ENCODE assay signal across 8 cellular contexts in the genomic region with DNA sequence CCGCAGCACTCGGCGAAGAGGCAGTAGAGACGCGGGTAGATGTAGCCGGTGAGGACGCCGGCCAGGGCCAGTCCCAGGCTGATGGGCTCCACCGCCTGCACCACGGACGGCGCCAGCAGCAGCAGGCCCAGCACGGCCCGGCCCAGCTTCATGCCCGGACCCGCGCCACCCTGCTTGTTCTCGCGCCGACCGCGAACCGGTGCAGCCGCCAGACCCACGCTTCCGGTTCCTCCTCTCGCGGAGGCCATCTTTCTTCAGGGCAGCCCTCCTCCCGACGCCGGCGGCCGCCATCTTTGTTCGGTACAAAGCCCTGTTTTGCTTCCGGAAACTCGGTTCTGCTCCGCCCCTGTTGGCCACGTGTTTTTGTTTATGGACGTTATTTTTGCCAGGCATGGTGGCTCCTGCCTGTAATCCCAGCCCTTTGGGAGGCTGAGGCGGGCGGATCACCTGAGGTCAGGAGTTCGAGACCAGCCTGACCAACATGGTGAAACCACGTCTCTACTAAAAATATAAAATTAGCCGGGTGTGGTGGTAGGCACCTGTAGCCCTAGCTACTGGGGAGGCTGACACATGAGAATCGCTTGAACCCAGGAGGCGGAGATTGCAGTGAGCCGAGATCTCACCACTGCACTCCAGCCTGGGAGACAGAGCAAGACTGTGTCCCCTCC. TPM values are rescaled to one million over a fixed set of nuclear protein-coding genes. Genes with fewer than 3 reads are reported as not detected.
DNase-seq lines count a peak whose midpoint lies in the region; ATAC-seq, FAIRE-seq and TF ChIP-seq lines count a peak whose summit lies in the region.

Gene TOR1A, minus strand, starts transcription at position 203 of the 668 bp plus-strand sequence. Its CDS starts 51 bp downstream, at position 152.

- H3K4me1 ChIP-seq in HUES64 (ENCODE audit: insufficient read depth, low read length) (peaks cover 4% of the 10 kb centered on the region; the same call in 1 of the 2 replicates), OCI-LY1 (ENCODE audit: insufficient read depth, low read length, severe bottlenecking) (peaks cover 8% of the 10 kb centered on the region), endothelial cell of umbilical vein (ENCODE audit: control insufficient read depth, extremely low read depth, insufficient read depth, low read length) (peaks cover 7% of the 10 kb centered on the region)

- dilution Hi-C loops in endothelial cell of umbilical vein (cut with MboI; ENCODE audit: extremely low pct_ligation_motif_present, low sequenced_read_pairs) = no loop called here

- no peak for TF ChIP-seq CTCF in OCI-LY1 (IDR thresholded peaks at IDR 0.05; ENCODE audit: low read length)
- no peak for TF ChIP-seq CTCF in endothelial cell of umbilical vein (IDR thresholded peaks at IDR 0.05; ENCODE audit: extremely low read depth in 1 of 2, insufficient read depth in 1 of 2, low read depth in 1 of 2, low read length in 2 of 2)

- H4K20me1 ChIP-seq in OCI-LY1 (ENCODE audit: insufficient read depth, low read length) (no peaks in the 10 kb centered on the region), endothelial cell of umbilical vein (replicated peaks; ENCODE audit: control insufficient read depth, extremely low read depth, insufficient read depth, low read length) (no peaks in the 10 kb centered on the region)

- peak; percentile 97 for FAIRE-seq in endothelial cell of umbilical vein (lab: Jason Lieb, UNC)

- H3K27me3 ChIP-seq in HUES64 (ENCODE audit: insufficient read depth, low read length) (no peaks in the 10 kb centered on the region), OCI-LY1 (ENCODE audit: insufficient read depth, low read length) (no peaks in the 10 kb centered on the region), endothelial cell of umbilical vein (ENCODE audit: control insufficient read depth in 2 of 2, insufficient read depth in 2 of 2, low read length in 2 of 2) (no peaks in the 10 kb centered on the region)

- POLR2A ChIA-PET in endothelial cell of umbilical vein (lab: Charles Lee) = interaction anchor here (0.5 to 0.7 kb wide), 2 partner anchors 216 to 1548 kb away, joined by 4 to 7 read pairs; partner anchors contain the start of gene SWI5

- peak; percentile 91 for ATAC-seq in GM21390 (IDR thresholded peaks at IDR 0.05; ENCODE audit: unreplicated experiment)

- H3K79me2 ChIP-seq in OCI-LY1 (ENCODE audit: insufficient read depth, low read length) (peaks cover 5% of the 10 kb centered on the region; the same call in 1 of the 2 replicates), endothelial cell of umbilical vein (ENCODE audit: control insufficient read depth, insufficient read depth, low read length) (peaks cover 16% of the 10 kb centered on the region)

- BruUV-seq in endothelial cell of umbilical vein (replicated peaks; lab: Mats Ljungman, UMichigan) = no TSS peak

- H3F3A ChIP-seq in OCI-LY1 (ENCODE audit: insufficient read depth, low read length) = peaks cover 6% of the 10 kb centered on the region; the same call in 1 of the 2 replicates

- H3K9me3 ChIP-seq in HUES64 (ENCODE audit: insufficient read depth, low read depth, low read length) (no peaks in the 10 kb centered on the region), OCI-LY1 (ENCODE audit: low read length) (no peaks in the 10 kb centered on the region), endothelial cell of umbilical vein (replicated peaks; ENCODE audit: control insufficient read depth, insufficient read depth, low read length) (no peaks in the 10 kb centered on the region)

- intact Hi-C loops in endothelial cell of umbilical vein (cut with micrococcal nuclease) = loop anchor here (1.0 kb wide), 1 partner anchor 11 kb away; the partner anchor contains the start of genes C9orf78 and USP20

- H3K4me2 ChIP-seq in OCI-LY1 (ENCODE audit: low read length) = peak within 1 kb of the TSS; percentile 100
- peak within 1 kb of the TSS; percentile 60 for H3K4me2 ChIP-seq in endothelial cell of umbilical vein (ENCODE audit: insufficient read depth, low read length)

- H3K27ac ChIP-seq in HUES64 (ENCODE audit: low read depth, low read length) = peak within 1 kb of the TSS; percentile 67; the same call in 1 of the 2 replicates
- H3K27ac ChIP-seq in OCI-LY1 (ENCODE audit: low read depth, low read length, poor library complexity, severe bottlenecking) = no peak within 1 kb of the TSS
- no peak within 1 kb of the TSS for H3K27ac ChIP-seq in endothelial cell of umbilical vein (ENCODE audit: insufficient read depth, low read depth, low read length)

- CTCF ChIA-PET in endothelial cell of umbilical vein (lab: Charles Lee) = interaction anchor here (0.6 kb wide), 1 partner anchor 106 kb away, joined by 3 read pairs; no protein-coding TSS in a partner anchor

- TF ChIP-seq POLR2A in endothelial cell of umbilical vein (IDR thresholded peaks at IDR 0.05; ENCODE audit: low read depth, low read length) = peak; percentile 90

- DNase-seq in COR-L47 (lab: John Stamatoyannopoulos, UW) = peak; percentile 89
- peak; percentile 94 for DNase-seq in activated CD8-positive, alpha-beta memory T cell treated with anti-CD3 and anti-CD28 coated beads, Interleukin-2, amount 50 U/mL, for 48 hours
- peak; percentile 95 for DNase-seq in endothelial cell of umbilical vein (ENCODE audit: low read depth, low spot score)
- DNase-seq in midbrain (lab: John Stamatoyannopoulos, UW) = peak; percentile 95
- DNase-seq in stimulated activated CD8-positive, alpha-beta memory T cell treated with anti-CD3 and anti-CD28 coated beads, Interleukin-2, amount 100 ng/mL, for 1 hour (ENCODE audit: low read depth in 2 of 2) = peak; percentile 83 to 86

- H3K9ac ChIP-seq in HUES64 (ENCODE audit: low read depth, low read length) = peak within 1 kb of the TSS; percentile 88
- H3K9ac ChIP-seq in OCI-LY1 (ENCODE audit: low read length) = peak within 1 kb of the TSS; percentile 88
- H3K9ac ChIP-seq in endothelial cell of umbilical vein (replicated peaks; ENCODE audit: extremely low read depth, insufficient read depth, low read length) = peak within 1 kb of the TSS; percentile 50

- H3K4me3 ChIP-seq in HUES64 (ENCODE audit: low read length) (peak within 1 kb of the TSS; percentile 82), OCI-LY1 (ENCODE audit: low read depth, low read length, poor library complexity, severe bottlenecking) (peak within 1 kb of the TSS; percentile 87), endothelial cell of umbilical vein (replicated peaks in 1 of 3; ENCODE audit: insufficient read depth in 1 of 3, low read depth in 1 of 3, low read length in 3 of 3) (peak within 1 kb of the TSS; percentile 31 to 74 (median 49))

- H3K36me3 ChIP-seq in HUES64 (ENCODE audit: insufficient read depth, low read length) (peaks cover 50% of the 10 kb centered on the region), OCI-LY1 (ENCODE audit: insufficient read depth, low read length) (peaks cover 46% of the 10 kb centered on the region), endothelial cell of umbilical vein (ENCODE audit: control insufficient read depth in 2 of 2, extremely low read depth in 1 of 2, insufficient read depth in 2 of 2, low read length in 2 of 2) (peaks cover 11 to 25% of the 10 kb centered on the region in 2 experiments)

- H3K9me2 ChIP-seq in OCI-LY1 (ENCODE audit: low read depth, low read length) = no peaks in the 10 kb centered on the region

- no peaks in the 10 kb centered on the region for H3K9me1 ChIP-seq in endothelial cell of umbilical vein (replicated peaks; ENCODE audit: control insufficient read depth, extremely low read depth, insufficient read depth, low read length)

- WGBS in HUES64 = 5% methylated on average over 47 of the region's 47 CpGs

- H2AFZ ChIP-seq in OCI-LY1 (ENCODE audit: low read length) (no peak within 1 kb of the TSS), endothelial cell of umbilical vein (ENCODE audit: low read depth, low read length) (peak within 1 kb of the TSS; percentile 32)

TF ChIP-seq in endothelial cell of umbilical vein, 7 proteins besides CTCF, POLR2A, EP300 and RAD21:
- peak; percentile 95 for TF ChIP-seq MAX (IDR thresholded peaks at IDR 0.05; ENCODE audit: insufficient read depth, insufficient read length)
- TF ChIP-seq POLR2AphosphoS5 (IDR thresholded peaks at IDR 0.05; ENCODE audit: insufficient read depth, low read depth, low read length) = peak; percentile 93
- TF ChIP-seq JUN (IDR thresholded peaks at IDR 0.05; ENCODE audit: borderline replicate concordance, insufficient read depth, insufficient read length, low read depth) = no peak

RNA-seq across cellular contexts. Expression of gene TOR1A, which starts in this region (rescaled TPM):
- polyA plus RNA-seq in HUES64 (2013, experiment 1 of 2) = 42.1 TPM
- 39.1 TPM for polyA plus RNA-seq in HUES64 (2013, experiment 2 of 2)
- total RNA-seq in endothelial cell of umbilical vein = 56.6 and 57.8 TPM in 2 replicates
- 89.8 and 93.5 TPM in 2 replicates for polyA plus RNA-seq in endothelial cell of umbilical vein
- 98.7 and 102 TPM in 2 replicates for polyA plus RNA-seq in endothelial cell of umbilical vein (2011; cell fraction: cytosol; rRNA removed)
- 39.3 and 52.0 TPM in 2 replicates for polyA plus RNA-seq in endothelial cell of umbilical vein (2011; cell fraction: nucleus; rRNA removed)
- polyA plus RNA-seq in endothelial cell of umbilical vein (2012) = 60.4 and 79.6 TPM in 2 replicates
- polyA minus RNA-seq in endothelial cell of umbilical vein = 69.7 and 73.8 TPM in 2 replicates
- 34.3 TPM for polyA minus RNA-seq in endothelial cell of umbilical vein (2011; cell fraction: cytosol; rRNA and poly(A)+ RNA removed)
- 22.5 and 28.8 TPM in 2 replicates for polyA minus RNA-seq in endothelial cell of umbilical vein (2011; cell fraction: nucleus; rRNA and poly(A)+ RNA removed)
